ENCODE assay signal across 1 cellular context in genomic region chr1:11838349-11839272, GRCh38.
TF ChIP-seq lines count a peak whose summit lies in the region.

No MANE protein-coding gene starts in this region.

TF ChIP-seq in K562, 482 proteins besides CTCF, POLR2A, EP300 and RAD21 (continued from another document):
- TF ChIP-seq ZNF639 (CRISPR knock-in tag; conservative IDR thresholded peaks at IDR 0.05 in 1 of 2, IDR thresholded peaks at IDR 0.05 in 1 of 2) = no peak
- TF ChIP-seq ZBTB11 (CRISPR knock-in tag; IDR thresholded peaks at IDR 0.05) = no peak
- no peak for TF ChIP-seq EWSR1 (IDR thresholded peaks at IDR 0.05; ENCODE audit: borderline replicate concordance, low read depth, partially characterized antibody)
- TF ChIP-seq ZNF311 (CRISPR knock-in tag; IDR thresholded peaks at IDR 0.05) = no peak
- TF ChIP-seq JUND (IDR thresholded peaks at IDR 0.05; ENCODE audit: borderline replicate concordance, low read depth, low read length) = peak; percentile 52; the same call in 1 of the 2 replicates
- peak; percentile 56; the same call in 1 of the 3 replicates for TF ChIP-seq JUND (tag; IDR thresholded peaks at IDR 0.05; ENCODE audit: borderline replicate concordance, low read depth, low read length)
- 0 out of 2 replicates have a peak, but pooled peaks have one; percentile 36 for TF ChIP-seq ZNF766 (CRISPR knock-in tag; conservative IDR thresholded peaks at IDR 0.05)
- TF ChIP-seq YBX1 (IDR thresholded peaks at IDR 0.05) = no peak
- peak in 1 of 2 experiments; percentile 89; a peak in 2 of 4 replicates for TF ChIP-seq MLLT1 (IDR thresholded peaks at IDR 0.05)
- no peak for TF ChIP-seq ZNF780A (CRISPR knock-in tag; IDR thresholded peaks at IDR 0.05)
- TF ChIP-seq ZBTB49 (CRISPR knock-in tag; IDR thresholded peaks at IDR 0.05; ENCODE audit: borderline replicate concordance) = no peak
